9 cellular contexts compared by ENCODE assay signal in the genomic region with DNA sequence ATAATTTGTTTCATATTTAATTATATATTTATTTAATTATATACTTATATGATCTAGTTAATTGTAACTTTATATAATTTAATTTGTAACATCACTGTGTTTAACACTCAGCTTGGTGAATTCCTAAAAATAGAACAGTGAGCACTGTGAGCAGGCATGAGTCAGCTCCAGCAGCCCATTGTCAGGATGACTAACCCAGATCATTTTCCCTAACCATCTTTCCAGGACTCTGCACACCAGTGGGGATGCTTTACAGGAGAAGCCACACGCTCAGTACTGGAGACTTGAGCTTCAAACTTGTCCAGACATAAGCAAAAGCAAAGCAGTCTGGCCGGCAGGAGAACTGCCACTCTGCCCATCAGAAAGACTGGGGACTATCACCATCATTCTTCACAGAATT.
DNase-seq lines count a peak whose midpoint lies in the region; ATAC-seq and TF ChIP-seq lines count a peak whose summit lies in the region.
"Had no signal": no experiment of that assay in that cellular context is flagged by ENCODE, and none has a peak within 500 bp of the region (broad histone marks: within the 10 kb centered on the region; RNA-seq: fewer than 3 reads in every experiment).

No MANE protein-coding gene starts in this region.

- H3K9ac ChIP-seq in fibroblast of lung (ENCODE audit: insufficient read depth, low read length): no peak overlapping the region

- TF ChIP-seq CTCF in RWPE2 (IDR thresholded peaks at IDR 0.05; ENCODE audit: poor library complexity, severe bottlenecking) (no peak), fibroblast of lung (conservative IDR thresholded peaks at IDR 0.05 in 1 of 2, IDR thresholded peaks at IDR 0.05 in 1 of 2; ENCODE audit: low read depth in 1 of 2, low read length in 2 of 2) (no peak), BE2C (IDR thresholded peaks at IDR 0.05; ENCODE audit: low read depth, low read length) (no peak), uterus (IDR thresholded peaks at IDR 0.05) (no peak)

- no peak overlapping the region for H2AFZ ChIP-seq in fibroblast of lung (ENCODE audit: low read length)

- H3K36me3 ChIP-seq in RWPE2 (ENCODE audit: low read depth) (no peaks in the 10 kb centered on the region), fibroblast of lung (ENCODE audit: control insufficient read depth, insufficient read depth, low read length) (no peaks in the 10 kb centered on the region), BE2C (no peaks in the 10 kb centered on the region), uterus (no peaks in the 10 kb centered on the region)

- no peaks in the 10 kb centered on the region for H4K20me1 ChIP-seq in fibroblast of lung (ENCODE audit: control insufficient read depth, extremely low read depth, insufficient read depth, low read length)

- H3K4me3 ChIP-seq in RWPE2 (ENCODE audit: severe bottlenecking) (no peak overlapping the region), fibroblast of lung (replicated peaks in 1 of 4; ENCODE audit: control extremely low read depth in 1 of 4, insufficient read depth in 1 of 4, low read depth in 3 of 4, low read length in 4 of 4) (no peak overlapping the region), BE2C (ENCODE audit: low read depth, low read length) (no peak overlapping the region), uterus (no peak overlapping the region)

- TF ChIP-seq POLR2A in uterus (IDR thresholded peaks at IDR 0.05): no peak

- peak; percentile 59 for DNase-seq in G401 (ENCODE audit: low spot score)
- DNase-seq in RWPE2 (ENCODE audit: low spot score): no peak
- DNase-seq in fibroblast of lung (ENCODE audit: low read depth in 2 of 2): peak; percentile 41 to 94
- peak; percentile 1 for DNase-seq in pulmonary artery endothelial cell (ENCODE audit: low read depth, low spot score)
- no peak for DNase-seq in BE2C
- no peak for DNase-seq in uterus
- no peak for DNase-seq in SIG-M5 (lab: John Stamatoyannopoulos, UW)
- DNase-seq: NCI-H82 had no signal

- H3K27me3 ChIP-seq in RWPE2 (ENCODE audit: insufficient read depth, poor library complexity, severe bottlenecking) (peaks cover 3% of the 10 kb centered on the region), fibroblast of lung (ENCODE audit: control insufficient read depth, insufficient read depth, low read length) (no peaks in the 10 kb centered on the region), BE2C (no peaks in the 10 kb centered on the region), uterus (no peaks in the 10 kb centered on the region)

- H3K27ac ChIP-seq in RWPE2 (ENCODE audit: poor library complexity, severe bottlenecking): no peak overlapping the region
- H3K27ac ChIP-seq in fibroblast of lung (ENCODE audit: insufficient read depth, low read length): peak overlapping the region; percentile 3
- no peak overlapping the region for H3K27ac ChIP-seq in uterus

- H3K4me2 ChIP-seq in fibroblast of lung (ENCODE audit: extremely low read depth, insufficient read depth, low read length): peak overlapping the region; percentile 11

- H3K79me2 ChIP-seq in fibroblast of lung (ENCODE audit: control insufficient read depth, insufficient read depth, low read length): no peaks in the 10 kb centered on the region

- peaks cover 13% of the 10 kb centered on the region for H3K4me1 ChIP-seq in RWPE2 (ENCODE audit: insufficient read depth, poor library complexity, severe bottlenecking)
- H3K4me1 ChIP-seq in fibroblast of lung (ENCODE audit: control insufficient read depth, extremely low read depth, insufficient read depth, low read length): peaks cover 13% of the 10 kb centered on the region
- H3K4me1 ChIP-seq in BE2C: no peaks in the 10 kb centered on the region
- no peaks in the 10 kb centered on the region for H3K4me1 ChIP-seq in uterus

- peak; percentile 90 for ATAC-seq in RWPE2 (ENCODE audit: low read depth)
- ATAC-seq in HG03457 (IDR thresholded peaks at IDR 0.05; ENCODE audit: unreplicated experiment): no peak

- no peaks in the 10 kb centered on the region for H3K9me3 ChIP-seq in RWPE2 (ENCODE audit: severe bottlenecking)
- H3K9me3 ChIP-seq in fibroblast of lung (ENCODE audit: control insufficient read depth, insufficient read depth, low read depth, low read length): no peaks in the 10 kb centered on the region
- no peaks in the 10 kb centered on the region for H3K9me3 ChIP-seq in BE2C
- H3K9me3 ChIP-seq in uterus: no peaks in the 10 kb centered on the region

- intact Hi-C loops in uterus (cut with DNase I; ENCODE audit: low total_unique reads): no loop called here

- in situ Hi-C loops in G401 (cut with HindIII; ENCODE audit: low sequenced_read_pairs): no loop called here

Comparison
In these comparisons a context has a peak if more than half of its experiments do, and no peak if none do; other contexts are left out.
1. DNase-seq: peak in G401 (single experiment), fibroblast of lung (2 of 2) and pulmonary artery endothelial cell (single experiment); none in RWPE2 (single experiment), BE2C (single experiment), uterus (0 of 2) and SIG-M5 (single experiment).